In the genomic region with DNA sequence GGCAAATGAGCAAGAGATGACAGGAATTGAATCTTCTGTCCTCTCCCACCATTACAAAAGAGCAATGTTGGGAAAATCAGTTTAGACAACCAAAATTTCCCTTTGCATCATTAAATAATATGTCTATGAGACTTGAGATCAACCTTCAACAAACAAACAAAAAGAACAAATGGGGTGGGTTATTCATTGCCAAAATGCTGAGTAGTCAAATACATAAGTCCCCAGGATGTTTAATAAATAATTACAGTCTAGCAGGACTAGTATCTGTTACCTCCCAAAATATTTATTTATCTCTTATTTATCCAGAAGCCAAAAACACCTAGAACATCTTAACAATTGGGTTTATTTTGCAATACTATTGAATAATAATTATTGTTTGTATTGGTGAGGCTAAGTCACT, we compare ENCODE assay signal across 20 cellular contexts. TPM values are rescaled to one million over a fixed set of nuclear protein-coding genes. Genes with fewer than 3 reads are reported as not detected.
DNase-seq lines count a peak whose midpoint lies in the region; ATAC-seq, FAIRE-seq and TF ChIP-seq lines count a peak whose summit lies in the region.
"Had no signal": no experiment of that assay in that cellular context is flagged by ENCODE, and none has a peak within 500 bp of the region (broad histone marks: within the 10 kb centered on the region; RNA-seq: fewer than 3 reads in every experiment).

No MANE protein-coding gene starts in this region.

- no peak overlapping the region for H3K9ac ChIP-seq in HepG2 (ENCODE audit: insufficient read depth, low read depth, low read length)
- no peak overlapping the region for H3K9ac ChIP-seq in GM12878 (ENCODE audit: control insufficient read depth, insufficient read depth, low read length)
- H3K9ac ChIP-seq: BLaER1 treated with 17β-estradiol and CSF1 and Interleukin-3, amounts not matched to agents 10 nM and 100 nM had no signal

- H3K4me1 ChIP-seq in HepG2 (ENCODE audit: insufficient read depth, low read length): no peaks in the 10 kb centered on the region
- no peaks in the 10 kb centered on the region for H3K4me1 ChIP-seq in right lobe of liver
- no peaks in the 10 kb centered on the region for H3K4me1 ChIP-seq in GM12878 (ENCODE audit: control insufficient read depth, insufficient read depth, low read length)
- H3K4me1 ChIP-seq in heart right ventricle: no peaks in the 10 kb centered on the region
- H3K4me1 ChIP-seq: BLaER1 treated with 17β-estradiol and CSF1 and Interleukin-3, amounts not matched to agents 10 nM and 100 nM; Caco-2 had no signal

- H3K36me3 ChIP-seq in HepG2 (replicated peaks in 1 of 2; ENCODE audit: control insufficient read depth in 1 of 2, insufficient read depth in 2 of 2, low read length in 2 of 2) (no peaks in the 10 kb centered on the region), right lobe of liver (no peaks in the 10 kb centered on the region), GM12878 (ENCODE audit: control insufficient read depth in 2 of 2, insufficient read depth in 2 of 2, low read length in 1 of 2) (no peaks in the 10 kb centered on the region), heart right ventricle (peaks cover 0 to 13% (median 0%) of the 10 kb centered on the region in 9 donors)
- H3K36me3 ChIP-seq: BLaER1 treated with 17β-estradiol and CSF1 and Interleukin-3, amounts not matched to agents 10 nM and 100 nM had no signal

- H4K20me1 ChIP-seq in HepG2 (ENCODE audit: insufficient read depth, low read length) (no peaks in the 10 kb centered on the region), GM12878 (ENCODE audit: control insufficient read depth, insufficient read depth) (no peaks in the 10 kb centered on the region)
- H4K20me1 ChIP-seq: BLaER1 treated with 17β-estradiol and CSF1 and Interleukin-3, amounts not matched to agents 10 nM and 100 nM had no signal

- RAD21 ChIA-PET in GM12878 (lab: Charles Lee; ENCODE audit: unreplicated experiment): no interaction called here

- no peak for TF ChIP-seq EP300 in HepG2 (IDR thresholded peaks at IDR 0.05; ENCODE audit: low read depth in 2 of 2, low read length in 2 of 2)
- TF ChIP-seq EP300 in HepG2 (CRISPR knock-in tag; IDR thresholded peaks at IDR 0.05; ENCODE audit: borderline replicate concordance): no peak
- no peak for TF ChIP-seq EP300 in GM12878 (IDR thresholded peaks at IDR 0.05; ENCODE audit: borderline replicate concordance in 1 of 2, control insufficient read depth in 1 of 2, low read depth in 2 of 2, low read length in 2 of 2)

- intact Hi-C loops in HepG2 (cut with micrococcal nuclease; ENCODE audit: unreplicated experiment) (no loop called here), right lobe of liver (cut with DNase I) (no loop called here), GM12878 (cut with micrococcal nuclease; ENCODE audit: unreplicated experiment) (no loop called here), heart right ventricle (cut with DNase I) (no loop called here)

- POLR2A ChIA-PET in HepG2 (lab: Yijun Ruan, JAX) (no interaction called here), GM12878 (lab: Charles Lee) (no interaction called here)

- FAIRE-seq in HepG2 (lab: Jason Lieb, UNC): no peak
- FAIRE-seq in GM12878 (lab: Jason Lieb, UNC): peak; percentile 31
- FAIRE-seq in endometrium (lab: Jason Lieb, UNC): peak; percentile 57
- FAIRE-seq: D721Med, GM12892, GM18507 had no signal

- ATAC-seq in HepG2: no peak
- no peak for ATAC-seq in right lobe of liver
- no peak for ATAC-seq in GM12878
- no peak for ATAC-seq in heart right ventricle
- ATAC-seq: CD8-positive, alpha-beta T cell had no signal

- no peak overlapping the region for H3K4me2 ChIP-seq in HepG2 (ENCODE audit: low read depth, low read length)
- H3K4me2 ChIP-seq in GM12878 (ENCODE audit: control insufficient read depth, insufficient read depth): no peak overlapping the region
- H3K4me2 ChIP-seq: BLaER1 treated with 17β-estradiol and CSF1 and Interleukin-3, amounts not matched to agents 10 nM and 100 nM had no signal

- H3K9me3 ChIP-seq in HepG2 (ENCODE audit: low read length): no peaks in the 10 kb centered on the region
- no peaks in the 10 kb centered on the region for H3K9me3 ChIP-seq in right lobe of liver
- H3K9me3 ChIP-seq in GM12878 (replicated peaks; ENCODE audit: control insufficient read depth, insufficient read depth, low read length): no peaks in the 10 kb centered on the region
- peaks cover 0 to 5% (median 0%) of the 10 kb centered on the region in 11 donors for H3K9me3 ChIP-seq in heart right ventricle
- H3K9me3 ChIP-seq: BLaER1 treated with 17β-estradiol and CSF1 and Interleukin-3, amounts not matched to agents 10 nM and 100 nM; Caco-2 had no signal

- H3K27me3 ChIP-seq in HepG2 (ENCODE audit: control insufficient read depth in 1 of 2, insufficient read depth in 2 of 2, low read length in 2 of 2) (no peaks in the 10 kb centered on the region), right lobe of liver (no peaks in the 10 kb centered on the region), GM12878 (replicated peaks in 1 of 2; ENCODE audit: control insufficient read depth in 2 of 2, insufficient read depth in 2 of 2, low read length in 1 of 2) (no peaks in the 10 kb centered on the region), heart right ventricle (no peaks in the 10 kb centered on the region)
- H3K27me3 ChIP-seq: BLaER1 treated with 17β-estradiol and CSF1 and Interleukin-3, amounts not matched to agents 10 nM and 100 nM had no signal

- no peak overlapping the region for H3K4me3 ChIP-seq in HepG2 (replicated peaks in 1 of 3; ENCODE audit: insufficient read depth in 1 of 3, low read depth in 2 of 3, low read length in 3 of 3)
- H3K4me3 ChIP-seq in right lobe of liver: no peak overlapping the region
- no peak overlapping the region for H3K4me3 ChIP-seq in GM12878
- H3K4me3 ChIP-seq in heart right ventricle: no peak overlapping the region
- H3K4me3 ChIP-seq: BLaER1 treated with 17β-estradiol and CSF1 and Interleukin-3, amounts not matched to agents 10 nM and 100 nM had no signal

- H2AFZ ChIP-seq in HepG2 (ENCODE audit: low read length) (no peak overlapping the region), GM12878 (ENCODE audit: control insufficient read depth, low read depth, low read length) (no peak overlapping the region)

- CTCF ChIA-PET in HepG2 (lab: Yijun Ruan, JAX; ENCODE audit: low intra/inter-chr PET ratio, low total read pairs) (no interaction called here), GM12878 (lab: Yijun Ruan, JAX) (interaction anchor here (0.7 kb wide), 1 partner anchor 69 kb away, joined by 3 read pairs; no protein-coding TSS in a partner anchor)

- TF ChIP-seq POLR2A in HepG2 (IDR thresholded peaks at IDR 0.05; ENCODE audit: insufficient read depth in 1 of 2, low read depth in 2 of 2, low read length in 2 of 2): no peak
- TF ChIP-seq POLR2A in right lobe of liver (IDR thresholded peaks at IDR 0.05): no peak
- TF ChIP-seq POLR2A in GM12878 (IDR thresholded peaks at IDR 0.05; ENCODE audit: low read depth, low read length): no peak

- H3K27ac ChIP-seq in HepG2 (ENCODE audit: extremely low read length, insufficient read depth, low read length) (no peak overlapping the region), right lobe of liver (no peak overlapping the region), GM12878 (ENCODE audit: control insufficient read depth, insufficient read depth) (no peak overlapping the region), heart right ventricle (no peak overlapping the region)
- H3K27ac ChIP-seq: 22Rv1; BLaER1 treated with 17β-estradiol and CSF1 and Interleukin-3, amounts not matched to agents 10 nM and 100 nM; C4-2B had no signal

- TF ChIP-seq RAD21 in HepG2 (CRISPR knock-in tag; IDR thresholded peaks at IDR 0.05) (no peak), GM12878 (IDR thresholded peaks at IDR 0.05; ENCODE audit: insufficient read depth, low read depth, low read length) (no peak)

- SMC1A ChIA-PET in GM12878 (lab: Charles Lee; ENCODE audit: uncharacterized antibody, unreplicated experiment): interaction anchor here (0.6 kb wide), 1 partner anchor 192 kb away, joined by 3 read pairs; no protein-coding TSS in a partner anchor

- in situ Hi-C loops in HepG2 (cut with HindIII; ENCODE audit: extremely low pct_ligation_motif_present, low pct_unique_long_range_greater_than_20kb): no loop called here
- in situ Hi-C loops in GM12878 (cut with MboI): no loop called here

- TF ChIP-seq CTCF in HepG2 (CRISPR knock-in tag; IDR thresholded peaks at IDR 0.05) (no peak), right lobe of liver (IDR thresholded peaks at IDR 0.05) (no peak), GM12878 (IDR thresholded peaks at IDR 0.05 in 2 of 3, conservative IDR thresholded peaks at IDR 0.05 in 1 of 3; ENCODE audit: control insufficient read depth in 2 of 3, extremely low read depth in 1 of 3, insufficient read depth in 1 of 3, low read depth in 3 of 3, low read length in 3 of 3) (no peak), heart right ventricle (IDR thresholded peaks at IDR 0.05) (no peak)

- no peaks in the 10 kb centered on the region for H3K79me2 ChIP-seq in HepG2 (ENCODE audit: insufficient read depth, low read length)
- no peaks in the 10 kb centered on the region for H3K79me2 ChIP-seq in GM12878 (ENCODE audit: control insufficient read depth, insufficient read depth, low read length)

- DNase-seq in HepG2 (ENCODE audit: low spot score) (no peak), right lobe of liver (no peak), GM12878 (ENCODE audit: low read depth, low spot score) (no peak), heart right ventricle (no peak), kidney tubule cell (ENCODE audit: low spot score) (no peak), T-helper 2 cell (no peak)
- DNase-seq: AML-193; Caco-2; Calu3; CD4-positive, alpha-beta T cell; CD8-positive, alpha-beta T cell; DMS79 treated with DMSO at 0.1 percent for 48 hours; GF-D8 had no signal

- BruUV-seq in HepG2 (replicated peaks; lab: Mats Ljungman, UMichigan) (no TSS peak), GM12878 (replicated peaks; lab: Mats Ljungman, UMichigan) (no TSS peak)

RNA-seq across cellular contexts. Expression of a gene that starts 16.2 kb away (rescaled TPM):
- total RNA-seq in HepG2 (2016; rRNA removed; fragmentation: Illumina TruSeq; extraction: Trizol): 1.5 and 1.9 TPM in 2 replicates
- 0.62 and 0.71 TPM in 2 replicates for total RNA-seq in HepG2 (2016; cell fraction: cytosol; rRNA removed; fragmentation: Illumina TruSeq; extraction: Trizol; ENCODE audit: low read depth)
- 2.0 and 2.1 TPM in 2 replicates for total RNA-seq in HepG2 (2016; cell fraction: insoluble cytoplasmic fraction; rRNA removed; fragmentation: Illumina TruSeq; extraction: Trizol)
- 0.96 and 1.2 TPM in 2 replicates for total RNA-seq in HepG2 (2016; cell fraction: membrane; rRNA removed; fragmentation: Illumina TruSeq; extraction: Trizol)
- 3.3 and 4.1 TPM in 2 replicates for total RNA-seq in HepG2 (2016; cell fraction: nucleus; rRNA removed; fragmentation: Illumina TruSeq; extraction: Trizol)
- 0.68 and 0.86 TPM in 2 replicates for polyA plus RNA-seq in HepG2 (2011; rRNA removed)
- 0.32 and 0.36 TPM in 2 replicates for polyA plus RNA-seq in HepG2 (2011; cell fraction: cytosol; rRNA removed)
- polyA plus RNA-seq in HepG2 (2011; cell fraction: nucleus; rRNA removed): 0.50 and 0.69 TPM in 2 replicates
- 0.43 and 0.71 TPM in 2 replicates for polyA plus RNA-seq in HepG2 (2012)
- 0.35 and 0.50 TPM in 2 replicates for polyA plus RNA-seq in HepG2 (2016; cell fraction: cytosol; fragmentation: Illumina TruSeq; extraction: Trizol; ENCODE audit: low read depth)
- 1.5 and 1.9 TPM in 2 replicates for polyA plus RNA-seq in HepG2 (2016; cell fraction: insoluble cytoplasmic fraction; fragmentation: Illumina TruSeq; extraction: Trizol; ENCODE audit: low read depth)
- 0.60 and 0.72 TPM in 2 replicates for polyA plus RNA-seq in HepG2 (2016; cell fraction: membrane; fragmentation: Illumina TruSeq; extraction: Trizol; ENCODE audit: low read depth)
- 2.0 and 2.4 TPM in 2 replicates for polyA plus RNA-seq in HepG2 (2016; cell fraction: nucleus; fragmentation: Illumina TruSeq; extraction: Trizol; ENCODE audit: insufficient read depth, low read depth)
- polyA minus RNA-seq in HepG2 (2011; rRNA and poly(A)+ RNA removed; ENCODE audit: low replicate concordance): 0.76 and 3.2 TPM in 2 replicates
- polyA minus RNA-seq in HepG2 (2011; cell fraction: cytosol; rRNA and poly(A)+ RNA removed): 0.40 and 0.53 TPM in 2 replicates
- 3.7 and 5.0 TPM in 2 replicates for polyA minus RNA-seq in HepG2 (2011; cell fraction: nucleus; rRNA and poly(A)+ RNA removed)
- 1 to 10 TPM in 4 of 6 experiments, under 1 TPM in 2; 0.49 to 1.2 (median 1.1) TPM for total RNA-seq in right lobe of liver
- 26.9 and 30.8 TPM in 2 replicates for total RNA-seq in GM12878 (2013; cell fraction: nucleolus; rRNA removed)
- 4.8 and 7.6 TPM in 2 replicates for total RNA-seq in GM12878 (2014; rRNA removed)
- 6.4 and 6.7 TPM in 2 replicates for total RNA-seq in GM12878 (2014; rRNA removed; fragmentation: Illumina TruSeq; extraction: Trizol)
- 3.7 and 4.3 TPM in 2 replicates for total RNA-seq in GM12878 (2021)
- 0.71 TPM for polyA plus RNA-seq in GM12878 (2011; ENCODE audit: low read depth)
- polyA plus RNA-seq in GM12878 (2011; rRNA removed): 4.5 and 7.5 TPM in 2 replicates
- polyA plus RNA-seq in GM12878 (2011; cell fraction: cytosol; rRNA removed): 1.9 and 2.6 TPM in 2 replicates
- 4.3 and 4.4 TPM in 2 replicates for polyA plus RNA-seq in GM12878 (2011; cell fraction: nucleus; rRNA removed)
- 1.8 and 2.0 TPM in 2 replicates for polyA plus RNA-seq in GM12878 (2012)
- polyA plus RNA-seq in GM12878 (2014; fragmentation: Illumina TruSeq; extraction: Trizol): 4.0 and 4.5 TPM in 2 replicates
- polyA plus RNA-seq in GM12878 (2014; fragmentation: Nextera tagmentation; extraction: Ambion mirVana): 1 to 10 TPM; 2.3 to 2.6 TPM
- polyA plus RNA-seq in GM12878 (2014; rRNA removed): 2.7 and 3.4 TPM in 2 replicates
- 1 to 10 TPM; 2.3 to 3.0 TPM for polyA plus RNA-seq in GM12878 (2016; fragmentation: Nextera tagmentation; extraction: Ambion mirVana)
- polyA minus RNA-seq in GM12878 (2011; rRNA and poly(A)+ RNA removed): 9.8 and 10.0 TPM in 2 replicates
- 2.1 and 2.3 TPM in 2 replicates for polyA minus RNA-seq in GM12878 (2011; cell fraction: cytosol; rRNA and poly(A)+ RNA removed)
- polyA minus RNA-seq in GM12878 (2011; cell fraction: nucleus; rRNA and poly(A)+ RNA removed): 10.9 and 16.7 TPM in 2 replicates
- total RNA-seq in heart right ventricle: 1 to 10 TPM; 2.0 to 6.9 (median 3.2) TPM
- 1 to 10 TPM; 1.1 to 5.4 TPM for polyA plus RNA-seq in heart right ventricle
